In genomic region chr5:142813208-142813607, GRCh38 we compare ENCODE assay signal across 17 cellular contexts. TPM values are rescaled to one million over a fixed set of nuclear protein-coding genes. Genes with fewer than 3 reads are reported as not detected.
DNase-seq lines count a peak whose midpoint lies in the region; ATAC-seq and TF ChIP-seq lines count a peak whose summit lies in the region.
"Had no signal": no experiment of that assay in that cellular context is flagged by ENCODE, and none has a peak within 500 bp of the region (broad histone marks: within the 10 kb centered on the region; RNA-seq: fewer than 3 reads in every experiment).

No MANE protein-coding gene starts in this region.

- no peak for TF ChIP-seq POLR2A in tibial nerve (IDR thresholded peaks at IDR 0.05)

- POLR2A ChIA-PET in Panc1 (lab: Charles Lee), result no interaction called here
- POLR2A ChIA-PET in A673 (lab: Charles Lee; ENCODE audit: low non-redundant PET), result no interaction called here

- H3K27me3 ChIP-seq in Panc1 (ENCODE audit: control insufficient read depth, insufficient read depth, low read length) (no peaks in the 10 kb centered on the region), heart right ventricle (no peaks in the 10 kb centered on the region), neutrophil (no peaks in the 10 kb centered on the region), tibial nerve (no peaks in the 10 kb centered on the region), A673 (replicated peaks; ENCODE audit: insufficient read depth, low read depth, low read length, poor library complexity) (no peaks in the 10 kb centered on the region)
- H3K27me3 ChIP-seq: BE2C, Peyer's patch had no signal

- ATAC-seq in Panc1 (no peak), heart right ventricle (peak in 7 of 8 donors; percentile 29 to 74 (median 67)), GM21737 (IDR thresholded peaks at IDR 0.05; ENCODE audit: unreplicated experiment) (no peak)

- peaks cover 71% of the 10 kb centered on the region for H3K4me1 ChIP-seq in Panc1 (ENCODE audit: control insufficient read depth, insufficient read depth, low read length)
- H3K4me1 ChIP-seq in heart right ventricle, result peaks cover 37 to 100% (median 100%) of the 10 kb centered on the region in 9 donors
- peaks cover 99 to 100% of the 10 kb centered on the region in 2 experiments for H3K4me1 ChIP-seq in neutrophil (ENCODE audit: control insufficient read depth in 1 of 2, insufficient read depth in 1 of 2, low read depth in 1 of 2, low read length in 1 of 2)
- peaks cover 0 to 97% (median 60%) of the 10 kb centered on the region in 4 donors for H3K4me1 ChIP-seq in tibial nerve
- H3K4me1 ChIP-seq in A673 (ENCODE audit: insufficient read depth, low read length, poor library complexity, severe bottlenecking), result peaks cover 32% of the 10 kb centered on the region

- CTCF ChIA-PET in Panc1 (lab: Charles Lee), result no interaction called here
- CTCF ChIA-PET in A673 (lab: Charles Lee), result no interaction called here

- WGBS in heart right ventricle, 2 donors, result 72 to 81% methylated on average over 3 of the region's 3 CpGs
- WGBS in tibial nerve, 2 donors, result 88 to 94% methylated on average over 3 of the region's 3 CpGs

- in situ Hi-C loops in Panc1 (cut with HindIII; ENCODE audit: low pct_unique_long_range_greater_than_20kb, low sequenced_read_pairs), result no loop called here

- H3K36me3 ChIP-seq in Panc1 (ENCODE audit: control insufficient read depth, insufficient read depth, low read length) (no peaks in the 10 kb centered on the region), heart right ventricle (no peaks in the 10 kb centered on the region), neutrophil (peaks cover 17% of the 10 kb centered on the region), tibial nerve (no peaks in the 10 kb centered on the region), A673 (ENCODE audit: insufficient read depth, low read length, poor library complexity, severe bottlenecking) (no peaks in the 10 kb centered on the region)
- H3K36me3 ChIP-seq: BE2C, Peyer's patch had no signal

- H3K4me3 ChIP-seq in Panc1 (ENCODE audit: low read depth in 2 of 2, low read length in 2 of 2), result no peak overlapping the region
- H3K4me3 ChIP-seq in heart right ventricle, result no peak overlapping the region
- peak overlapping the region in 1 of 2 experiments; percentile 45 for H3K4me3 ChIP-seq in neutrophil (ENCODE audit: low read depth in 1 of 2, low read length in 1 of 2)
- H3K4me3 ChIP-seq in tibial nerve, result no peak overlapping the region
- H3K4me3 ChIP-seq in A673 (ENCODE audit: low read depth, low read length, poor library complexity, severe bottlenecking), result no peak overlapping the region
- H3K4me3 ChIP-seq: Peyer's patch had no signal

- no peak for TF ChIP-seq EP300 in tibial nerve (IDR thresholded peaks at IDR 0.05)

- BruUV-seq in Panc1 (replicated peaks; lab: Mats Ljungman, UMichigan), result no TSS peak
- no TSS peak for BruUV-seq in A673 (replicated peaks; lab: Mats Ljungman, UMichigan)

- no peaks in the 10 kb centered on the region for H3K9me3 ChIP-seq in Panc1 (ENCODE audit: control insufficient read depth, insufficient read depth, low read depth, low read length)
- no peaks in the 10 kb centered on the region for H3K9me3 ChIP-seq in heart right ventricle
- no peaks in the 10 kb centered on the region for H3K9me3 ChIP-seq in neutrophil
- no peaks in the 10 kb centered on the region for H3K9me3 ChIP-seq in tibial nerve
- no peaks in the 10 kb centered on the region for H3K9me3 ChIP-seq in A673 (ENCODE audit: low read depth, low read length, poor library complexity, severe bottlenecking)
- H3K9me3 ChIP-seq: BE2C, Peyer's patch had no signal

- peak overlapping the region; percentile 57; the same call in 1 of the 2 replicates for H3K27ac ChIP-seq in Panc1 (ENCODE audit: low read length)
- H3K27ac ChIP-seq in heart right ventricle, result peak overlapping the region; percentile 23 to 91 (median 70)
- peak overlapping the region; percentile 93 for H3K27ac ChIP-seq in neutrophil
- H3K27ac ChIP-seq in tibial nerve, result peak overlapping the region in 3 of 4 donors; percentile 47 to 83 (median 76)
- no peak overlapping the region for H3K27ac ChIP-seq in A673 (ENCODE audit: low read depth, low read length, poor library complexity, severe bottlenecking)

- DNase-seq in Panc1 (ENCODE audit: low read depth, low spot score) (no peak), heart right ventricle (peak in 1 of 2 donors; percentile 28), tibial nerve (ENCODE audit: low spot score in 2 of 2) (no peak), A673 (ENCODE audit: low spot score) (no peak)
- no peak for DNase-seq in stimulated activated CD4-positive, alpha-beta T cell treated with anti-CD3 and anti-CD28 coated beads, Interleukin-4, amount 100 ng/mL, for 24 hours
- DNase-seq: BE2C, H9, IMR-90, Kasumi-1, NCI-H1417, NCI-H2029, NCI-H2171 treated with DMSO at 0.1 percent for 48 hours, NCI-H510A treated with DMSO at 0.1 percent for 48 hours, Peyer's patch, SHP77 treated with DMSO at 0.1 percent for 48 hours had no signal

- TF ChIP-seq CTCF in Panc1 (IDR thresholded peaks at IDR 0.05), result no peak
- TF ChIP-seq CTCF in heart right ventricle (IDR thresholded peaks at IDR 0.05), result no peak
- TF ChIP-seq CTCF in neutrophil (IDR thresholded peaks at IDR 0.05), result no peak
- TF ChIP-seq CTCF in tibial nerve (IDR thresholded peaks at IDR 0.05), result no peak
- no peak for TF ChIP-seq CTCF in A673 (conservative IDR thresholded peaks at IDR 0.05; ENCODE audit: low read depth, low read length)

- intact Hi-C loops in Panc1 (cut with micrococcal nuclease; ENCODE audit: unreplicated experiment) (no loop called here), heart right ventricle (cut with DNase I) (loop anchor here in 3 of 10 donors (5.0 to 10.0 kb wide), 3 partner anchors 41 to 54 kb away; partner anchors contain the start of gene ARHGAP26 (in 2 of the 3)), A673 (cut with micrococcal nuclease; ENCODE audit: unreplicated experiment) (no loop called here)

RNA-seq across cellular contexts. Expression of gene ARHGAP26, which starts 43.0 kb away (rescaled TPM):
- total RNA-seq in Panc1 (2021; ENCODE audit: unreplicated experiment) (65.5 TPM), heart right ventricle (10 to 100 TPM; 31.7 to 45.8 (median 39.1) TPM), tibial nerve (10 to 100 TPM; 33.7 to 77.8 (median 57.8) TPM), A673 (2021) (25.5 and 25.8 TPM in 2 replicates)
- polyA plus RNA-seq in Panc1 (2012; ENCODE audit: insufficient read length), result 24.0 TPM
- polyA plus RNA-seq in heart right ventricle, result 10 to 100 TPM in 1 of 2 donors, 1 to 10 TPM in 1; 7.5 to 17.8 TPM

Comparison
In these comparisons a context has a peak if more than half of its experiments do, and no peak if none do; other contexts are left out.
1. ATAC-seq: peak in heart right ventricle (7 of 8); none in Panc1 (single experiment) and GM21737 (single experiment).